ENCODE assay signal across 11 cellular contexts in genomic region chr2:20451346-20451745, GRCh38. TPM values are rescaled to one million over a fixed set of nuclear protein-coding genes. Genes with fewer than 3 reads are reported as not detected.
A peak's percentile ranks its signal among the peaks of the same experiment; 100 is the strongest.
DNase-seq lines count a peak whose midpoint lies in the region; ATAC-seq and TF ChIP-seq lines count a peak whose summit lies in the region.
"Had no signal": no experiment of that assay in that cellular context is flagged by ENCODE, and none has a peak within 500 bp of the region (broad histone marks: within the 10 kb centered on the region; RNA-seq: fewer than 3 reads in every experiment).

No MANE protein-coding gene starts in this region.

- peaks cover 31% of the 10 kb centered on the region for H3K79me1 ChIP-seq in trophoblast cell (ENCODE audit: low read length)

- intact Hi-C loops in left ventricle myocardium inferior (cut with micrococcal nuclease) = no loop called here
- intact Hi-C loops in left ventricle myocardium superior (cut with micrococcal nuclease) = no loop called here
- intact Hi-C loops in uterus (cut with DNase I; ENCODE audit: low total_unique reads) = no loop called here
- intact Hi-C loops in A673 (cut with micrococcal nuclease; ENCODE audit: unreplicated experiment) = no loop called here

- H3K9ac ChIP-seq in trophoblast cell (ENCODE audit: low read length) = no peak overlapping the region

- H3K9me3 ChIP-seq in left ventricle myocardium inferior (replicated peaks) (no peaks in the 10 kb centered on the region), trophoblast cell (ENCODE audit: insufficient read depth, low read depth, low read length) (peaks cover 6% of the 10 kb centered on the region), uterus (no peaks in the 10 kb centered on the region), A673 (ENCODE audit: low read depth, low read length, poor library complexity, severe bottlenecking) (no peaks in the 10 kb centered on the region)

- no peak overlapping the region for H2AFZ ChIP-seq in trophoblast cell (ENCODE audit: insufficient read depth, low read length, poor library complexity)

- peaks cover 22% of the 10 kb centered on the region for H3K36me3 ChIP-seq in left ventricle myocardium inferior
- peaks cover 13 to 15% of the 10 kb centered on the region in 2 experiments for H3K36me3 ChIP-seq in trophoblast cell (ENCODE audit: control insufficient read depth in 1 of 2, insufficient read depth in 2 of 2, low read length in 2 of 2)
- H3K36me3 ChIP-seq in uterus = no peaks in the 10 kb centered on the region
- no peaks in the 10 kb centered on the region for H3K36me3 ChIP-seq in A673 (ENCODE audit: insufficient read depth, low read length, poor library complexity, severe bottlenecking)

- TF ChIP-seq POLR2A in uterus (IDR thresholded peaks at IDR 0.05) = no peak

- H3K14ac ChIP-seq in trophoblast cell (ENCODE audit: low read length) = no peak overlapping the region

- no peak overlapping the region for H3K4me2 ChIP-seq in trophoblast cell (ENCODE audit: low read length)

- H3K4me3 ChIP-seq in left ventricle myocardium inferior (peak overlapping the region; percentile 90), trophoblast cell (ENCODE audit: low read depth, low read length) (no peak overlapping the region), uterus (no peak overlapping the region), A673 (ENCODE audit: low read depth, low read length, poor library complexity, severe bottlenecking) (no peak overlapping the region)

- no peak overlapping the region for H2BK5ac ChIP-seq in trophoblast cell (ENCODE audit: low read depth, low read length, poor library complexity)

- no peak overlapping the region for H2AK5ac ChIP-seq in trophoblast cell (ENCODE audit: low read length)

- H3K27me3 ChIP-seq in left ventricle myocardium inferior (ENCODE audit: low read depth) (no peaks in the 10 kb centered on the region), trophoblast cell (ENCODE audit: insufficient read depth, low read length) (no peaks in the 10 kb centered on the region), uterus (no peaks in the 10 kb centered on the region), A673 (replicated peaks; ENCODE audit: insufficient read depth, low read depth, low read length, poor library complexity) (no peaks in the 10 kb centered on the region)

- no peak overlapping the region for H3K4ac ChIP-seq in trophoblast cell (ENCODE audit: low read depth, low read length)

- H2BK12ac ChIP-seq in trophoblast cell (ENCODE audit: low read length) = no peak overlapping the region

- H4K12ac ChIP-seq in trophoblast cell (ENCODE audit: low read depth, low read length) = no peak overlapping the region

- H3K23ac ChIP-seq in trophoblast cell (ENCODE audit: low read length) = no peak overlapping the region

- no CpG with 5 or more reads among the region's 4 CpGs for WGBS in trophoblast cell (ENCODE audit: extremely low coverage, insufficient coverage, insufficient read length)

- H3K4me1 ChIP-seq in left ventricle myocardium inferior (peaks cover 63% of the 10 kb centered on the region), trophoblast cell (ENCODE audit: control insufficient read depth in 1 of 2, insufficient read depth in 2 of 2, low read length in 2 of 2) (peaks cover 8 to 16% of the 10 kb centered on the region in 2 experiments), uterus (peaks cover 4 to 10% of the 10 kb centered on the region in 2 donors), A673 (ENCODE audit: insufficient read depth, low read length, poor library complexity, severe bottlenecking) (peaks cover 15% of the 10 kb centered on the region)

- H3K27ac ChIP-seq in left ventricle myocardium inferior (replicated peaks) (peak overlapping the region; percentile 99), trophoblast cell (ENCODE audit: low read depth, low read length) (peak overlapping the region; percentile 57), uterus (peak overlapping the region; percentile 96 to 97), A673 (ENCODE audit: low read depth, low read length, poor library complexity, severe bottlenecking) (no peak overlapping the region)

- DNase-seq in left ventricle myocardium inferior (no peak), left ventricle myocardium superior (no peak), glomerular visceral epithelial cell (ENCODE audit: extremely low spot score) (peak; percentile 24), trophoblast cell (peak; percentile 51 to 77), uterus (peak in 1 of 2 donors; percentile 21), A673 (ENCODE audit: low spot score) (no peak), DMS79 (lab: John Stamatoyannopoulos, UW) (no peak), HUDEP-2 (lab: John Stamatoyannopoulos, UW; ENCODE audit: unreplicated experiment in 76 of 76) (no peak)
- DNase-seq: activated CD4-positive, alpha-beta T cell treated with anti-CD3 and anti-CD28 coated beads, Interleukin-2, amount 10 ng/mL, durations not matched to agents 24 days and 14 days; activated naive CD4-positive, alpha-beta T cell treated with anti-CD3 and anti-CD28 coated beads for 36 hours; NCI-H1105 treated with DMSO at 0.1 percent for 48 hours had no signal

- POLR2A ChIA-PET in A673 (lab: Charles Lee; ENCODE audit: low non-redundant PET) = no interaction called here

- TF ChIP-seq CTCF in left ventricle myocardium inferior (IDR thresholded peaks at IDR 0.05; ENCODE audit: borderline replicate concordance) = no peak
- no peak for TF ChIP-seq CTCF in uterus (IDR thresholded peaks at IDR 0.05)
- TF ChIP-seq CTCF in A673 (conservative IDR thresholded peaks at IDR 0.05; ENCODE audit: low read depth, low read length) = no peak

- H4K8ac ChIP-seq in trophoblast cell (ENCODE audit: low read depth, low read length) = no peak overlapping the region

- CTCF ChIA-PET in A673 (lab: Charles Lee) = no interaction called here

- H2BK120ac ChIP-seq in trophoblast cell (ENCODE audit: insufficient read depth, low read length, poor library complexity) = no peak overlapping the region

- H3K18ac ChIP-seq in trophoblast cell (ENCODE audit: low read length) = no peak overlapping the region

- H3K79me2 ChIP-seq in trophoblast cell (ENCODE audit: control insufficient read depth, insufficient read depth, low read length, poor library complexity) = peaks cover 19% of the 10 kb centered on the region

- ATAC-seq in left ventricle myocardium superior = no peak

- BruUV-seq in A673 (replicated peaks; lab: Mats Ljungman, UMichigan) = no TSS peak

- H4K91ac ChIP-seq in trophoblast cell (ENCODE audit: low read depth, low read length) = peak overlapping the region; percentile 32

RNA-seq across cellular contexts. Expression of gene RHOB, which starts 4.5 kb away (rescaled TPM):
- total RNA-seq in left ventricle myocardium inferior (193 TPM), left ventricle myocardium superior (182 TPM), uterus (1,000 to 10,000 TPM in 1 of 4 donors, 100 to 1,000 TPM in 3; 242 to 1,280 (median 486) TPM), A673 (2021) (24.1 and 31.5 TPM in 2 replicates)
- polyA plus RNA-seq in trophoblast cell (2013) = 220 and 222 TPM in 2 replicates

Comparison
In these comparisons a context has a peak if more than half of its experiments do, and no peak if none do; other contexts are left out.
1. DNase-seq: peak in glomerular visceral epithelial cell (single experiment) and trophoblast cell (2 of 2); none in left ventricle myocardium inferior (single experiment), left ventricle myocardium superior (single experiment), A673 (single experiment), DMS79 (single experiment) and HUDEP-2 (0 of 76).